Comparison of ENCODE assay signal across 23 cellular contexts in genomic region chr10:124001391-124002260, GRCh38.
DNase-seq lines count a peak whose midpoint lies in the region; ATAC-seq, FAIRE-seq and TF ChIP-seq lines count a peak whose summit lies in the region.
"Had no signal": no experiment of that assay in that cellular context is flagged by ENCODE, and none has a peak within 500 bp of the region (broad histone marks: within the 10 kb centered on the region; RNA-seq: fewer than 3 reads in every experiment).

No MANE protein-coding gene starts in this region.

- TF ChIP-seq CTCF in SK-N-SH (IDR thresholded peaks at IDR 0.05): no peak
- no peak for TF ChIP-seq CTCF in Panc1 (IDR thresholded peaks at IDR 0.05)
- no peak for TF ChIP-seq CTCF in kidney (IDR thresholded peaks at IDR 0.05; ENCODE audit: borderline replicate concordance, extremely low read depth, insufficient read depth)

- no peak for ATAC-seq in SK-N-SH treated with all-trans-retinoic acid at 6 μM for 48 hours
- 0 out of 2 replicates have a peak, but pooled peaks have one; percentile 29 for ATAC-seq in Panc1
- no peak for ATAC-seq in stimulated activated naive CD8-positive, alpha-beta T cell treated with anti-CD3 and anti-CD28 coated beads, Interleukin-15, amount 100 ng/mL, for 72 hours
- ATAC-seq in esophagus mucosa: no peak
- no peak for ATAC-seq in HG03025 (IDR thresholded peaks at IDR 0.05; ENCODE audit: low FRiP score, unreplicated experiment)
- ATAC-seq: T-helper 17 cell had no signal

- H3K27ac Mint-ChIP-seq in stimulated activated naive CD8-positive, alpha-beta T cell treated with anti-CD3 and anti-CD28 coated beads, Interleukin-15, amount 100 ng/mL, for 72 hours: peak overlapping the region in 1 of 2 donors; percentile 71
- H3K27ac Mint-ChIP-seq: immature natural killer cell, mesothelial cell of epicardium, T-helper 17 cell had no signal

- no peak for FAIRE-seq in kidney (lab: Jason Lieb, UNC)
- FAIRE-seq: frontal cortex had no signal

- H3K4me1 ChIP-seq in SK-N-SH (ENCODE audit: control insufficient read depth in 1 of 2, insufficient read depth in 2 of 2, low read depth in 1 of 2, low read length in 1 of 2) (no peaks in the 10 kb centered on the region), Panc1 (ENCODE audit: control insufficient read depth, insufficient read depth, low read length) (no peaks in the 10 kb centered on the region), kidney (ENCODE audit: control insufficient read depth in 1 of 2, insufficient read depth in 1 of 2, low read depth in 1 of 2, low read length in 2 of 2) (peaks cover 0 to 6% of the 10 kb centered on the region in 2 donors)
- H3K4me1 ChIP-seq: thyroid gland had no signal

- no peaks in the 10 kb centered on the region for H4K20me1 ChIP-seq in SK-N-SH (ENCODE audit: insufficient read depth)

- no peaks in the 10 kb centered on the region for H3F3A ChIP-seq in SK-N-SH (replicated peaks; ENCODE audit: insufficient read depth)

- POLR2A ChIA-PET in SK-N-SH (lab: Yijun Ruan, JAX) (no interaction called here), Panc1 (lab: Charles Lee) (no interaction called here)

- no peak overlapping the region for H3K4me3 Mint-ChIP-seq in stimulated activated naive CD8-positive, alpha-beta T cell treated with anti-CD3 and anti-CD28 coated beads, Interleukin-15, amount 100 ng/mL, for 72 hours
- H3K4me3 Mint-ChIP-seq: CD4-positive, CD25-positive, alpha-beta regulatory T cell; immature natural killer cell; mesothelial cell of epicardium; T-helper 17 cell had no signal

- H3K79me2 ChIP-seq in SK-N-SH (ENCODE audit: insufficient read depth): no peaks in the 10 kb centered on the region

- no peaks in the 10 kb centered on the region for H3K9me2 ChIP-seq in SK-N-SH

- in situ Hi-C loops in Panc1 (cut with HindIII; ENCODE audit: low pct_unique_long_range_greater_than_20kb, low sequenced_read_pairs): no loop called here

- H3K9me3 Mint-ChIP-seq in stimulated activated naive CD8-positive, alpha-beta T cell treated with anti-CD3 and anti-CD28 coated beads, Interleukin-15, amount 100 ng/mL, for 72 hours: no peaks in the 10 kb centered on the region
- H3K9me3 Mint-ChIP-seq: immature natural killer cell, mesothelial cell of epicardium had no signal

- no peak overlapping the region for H3K4me2 ChIP-seq in SK-N-SH

- DNase-seq in SK-N-SH (peak; percentile 8), Panc1 (ENCODE audit: low read depth, low spot score) (no peak), kidney (peak; percentile 17)
- DNase-seq in stimulated activated CD8-positive, alpha-beta memory T cell treated with anti-CD3 and anti-CD28 coated beads, Interleukin-4, amount 100 ng/mL, for 48 hours: peak; percentile 3
- DNase-seq in stimulated activated naive CD8-positive, alpha-beta T cell treated with anti-CD3 and anti-CD28 coated beads, Interleukin-15, amount 100 ng/mL, for 72 hours: no peak
- DNase-seq: activated CD4-positive, CD25-positive, alpha-beta regulatory T cell; activated gamma-delta T cell treated with Interleukin-2 at 50 U/mL for 16 hours; anterior cingulate cortex; CD4-positive, CD25-positive, alpha-beta regulatory T cell; DMS79 treated with DMSO at 0.1 percent for 48 hours; immature natural killer cell; Kasumi-1; NCI-H1417; occipital lobe; stimulated activated CD4-positive, alpha-beta T cell treated with anti-CD3 and anti-CD28 coated beads, Interleukin-4, amount 100 ng/mL, for 1 hour; T-helper 17 cell; thyroid gland had no signal

- 71% methylated on average over 23 of the region's 24 CpGs for WGBS in SK-N-SH (ENCODE audit: low lambda C conversion rate)

- intact Hi-C loops in Panc1 (cut with micrococcal nuclease; ENCODE audit: unreplicated experiment): no loop called here
- intact Hi-C loops in kidney (cut with DNase I): no loop called here

- CTCF ChIA-PET in SK-N-SH (lab: Yijun Ruan, JAX) (interaction anchor here (19.4 kb wide), 1 partner anchor 383 kb away, joined by 520 read pairs; no protein-coding TSS in a partner anchor), Panc1 (lab: Charles Lee) (no interaction called here)

- no peak overlapping the region for H2AFZ ChIP-seq in SK-N-SH (ENCODE audit: low read depth)

- H3K4me3 ChIP-seq in SK-N-SH (ENCODE audit: low read depth in 2 of 2, low read length in 1 of 2): no peak overlapping the region
- no peak overlapping the region for H3K4me3 ChIP-seq in Panc1 (ENCODE audit: low read depth in 2 of 2, low read length in 2 of 2)
- H3K4me3 ChIP-seq in kidney (ENCODE audit: low read length in 2 of 2): no peak overlapping the region
- H3K4me3 ChIP-seq: thyroid gland had no signal

- TF ChIP-seq EP300 in SK-N-SH (IDR thresholded peaks at IDR 0.05; ENCODE audit: borderline replicate concordance in 1 of 2, low read depth in 1 of 2, low read length in 1 of 2): no peak

- H3K9ac ChIP-seq in SK-N-SH: no peak overlapping the region
- no peak overlapping the region for H3K9ac ChIP-seq in kidney (ENCODE audit: low read length in 2 of 2)

- peaks cover 27% of the 10 kb centered on the region for H3K27me3 Mint-ChIP-seq in stimulated activated naive CD8-positive, alpha-beta T cell treated with anti-CD3 and anti-CD28 coated beads, Interleukin-15, amount 100 ng/mL, for 72 hours

- TF ChIP-seq RAD21 in SK-N-SH (IDR thresholded peaks at IDR 0.05; ENCODE audit: low read length): no peak

- H3K27me3 ChIP-seq in SK-N-SH (ENCODE audit: insufficient read depth) (no peaks in the 10 kb centered on the region), Panc1 (ENCODE audit: control insufficient read depth, insufficient read depth, low read length) (no peaks in the 10 kb centered on the region)
- H3K27me3 ChIP-seq: thyroid gland had no signal

- H3K36me3 ChIP-seq in SK-N-SH (replicated peaks in 1 of 2; ENCODE audit: control insufficient read depth in 1 of 2, insufficient read depth in 2 of 2, low read length in 1 of 2) (no peaks in the 10 kb centered on the region), Panc1 (ENCODE audit: control insufficient read depth, insufficient read depth, low read length) (no peaks in the 10 kb centered on the region), kidney (ENCODE audit: control insufficient read depth in 1 of 2, insufficient read depth in 2 of 2, low read length in 2 of 2) (no peaks in the 10 kb centered on the region)

- H3K4me1 Mint-ChIP-seq in stimulated activated naive CD8-positive, alpha-beta T cell treated with anti-CD3 and anti-CD28 coated beads, Interleukin-15, amount 100 ng/mL, for 72 hours: no peaks in the 10 kb centered on the region
- H3K4me1 Mint-ChIP-seq: CD4-positive, CD25-positive, alpha-beta regulatory T cell; immature natural killer cell had no signal

- no peaks in the 10 kb centered on the region for H3K9me3 ChIP-seq in SK-N-SH
- no peaks in the 10 kb centered on the region for H3K9me3 ChIP-seq in Panc1 (ENCODE audit: control insufficient read depth, insufficient read depth, low read depth, low read length)
- no peaks in the 10 kb centered on the region for H3K9me3 ChIP-seq in kidney (ENCODE audit: control insufficient read depth in 1 of 2, low read length in 2 of 2)
- H3K9me3 ChIP-seq: thyroid gland had no signal

- H3K27ac ChIP-seq in SK-N-SH (ENCODE audit: low read depth in 2 of 2, low read length in 1 of 2) (no peak overlapping the region), Panc1 (ENCODE audit: low read length) (no peak overlapping the region), kidney (ENCODE audit: low read depth in 2 of 2, low read length in 2 of 2) (no peak overlapping the region)
- H3K27ac ChIP-seq: 22Rv1, thyroid gland had no signal

- no TSS peak for BruUV-seq in Panc1 (replicated peaks; lab: Mats Ljungman, UMichigan)

TF ChIP-seq in SK-N-SH, 30 proteins besides CTCF, POLR2A, EP300 and RAD21 (continues in another document):
- TF ChIP-seq, protein P1, sequence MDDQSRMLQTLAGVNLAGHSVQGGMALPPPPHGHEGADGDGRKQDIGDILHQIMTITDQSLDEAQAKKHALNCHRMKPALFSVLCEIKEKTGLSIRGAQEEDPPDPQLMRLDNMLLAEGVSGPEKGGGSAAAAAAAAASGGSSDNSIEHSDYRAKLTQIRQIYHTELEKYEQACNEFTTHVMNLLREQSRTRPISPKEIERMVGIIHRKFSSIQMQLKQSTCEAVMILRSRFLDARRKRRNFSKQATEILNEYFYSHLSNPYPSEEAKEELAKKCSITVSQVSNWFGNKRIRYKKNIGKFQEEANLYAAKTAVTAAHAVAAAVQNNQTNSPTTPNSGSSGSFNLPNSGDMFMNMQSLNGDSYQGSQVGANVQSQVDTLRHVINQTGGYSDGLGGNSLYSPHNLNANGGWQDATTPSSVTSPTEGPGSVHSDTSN (IDR thresholded peaks at IDR 0.05): no peak
- TF ChIP-seq GABPA (IDR thresholded peaks at IDR 0.05; ENCODE audit: low read depth) (no peak), NFIC (IDR thresholded peaks at IDR 0.05; ENCODE audit: borderline replicate concordance) (no peak), TAF1 (IDR thresholded peaks at IDR 0.05; ENCODE audit: borderline replicate concordance, low read depth, low read length) (no peak), ELF1 (IDR thresholded peaks at IDR 0.05) (no peak), TCF12 (IDR thresholded peaks at IDR 0.05) (no peak), FOXM1 (IDR thresholded peaks at IDR 0.05; ENCODE audit: low read depth) (no peak), GATA2 (CRISPR knock-in tag; IDR thresholded peaks at IDR 0.05) (no peak), RCOR1 (IDR thresholded peaks at IDR 0.05; ENCODE audit: low read length) (no peak)

TF ChIP-seq in SK-N-SH treated with all-trans-retinoic acid at 6 μM for 48 hours, 23 proteins besides CTCF, POLR2A, EP300 and RAD21 (continues in another document):
- TF ChIP-seq ZNF8 (CRISPR knock-in tag; IDR thresholded peaks at IDR 0.05): no peak
- no peak for TF ChIP-seq ZNF70 (CRISPR knock-in tag; IDR thresholded peaks at IDR 0.05)
- no peak for TF ChIP-seq SNAI2 (CRISPR knock-in tag; IDR thresholded peaks at IDR 0.05)
- TF ChIP-seq TOX (CRISPR knock-in tag; IDR thresholded peaks at IDR 0.05; ENCODE audit: borderline replicate concordance): no peak
- no peak for TF ChIP-seq GLIS3 (CRISPR knock-in tag; IDR thresholded peaks at IDR 0.05)
- no peak for TF ChIP-seq ZC3H10 (CRISPR knock-in tag; IDR thresholded peaks at IDR 0.05)
- TF ChIP-seq RARB (CRISPR knock-in tag; IDR thresholded peaks at IDR 0.05): no peak
- TF ChIP-seq CREB5 (CRISPR knock-in tag; IDR thresholded peaks at IDR 0.05; ENCODE audit: low read depth): no peak
- TF ChIP-seq PPARA (CRISPR knock-in tag; IDR thresholded peaks at IDR 0.05; ENCODE audit: borderline replicate concordance): no peak
- no peak for TF ChIP-seq BACH2 (CRISPR knock-in tag; IDR thresholded peaks at IDR 0.05; ENCODE audit: borderline replicate concordance)

Comparison
In these comparisons a context has a peak if more than half of its experiments do, and no peak if none do; other contexts are left out.
1. DNase-seq: peak in SK-N-SH (single experiment), kidney (single experiment) and stimulated activated CD8-positive, alpha-beta memory T cell treated with anti-CD3 and anti-CD28 coated beads, Interleukin-4, amount 100 ng/mL, for 48 hours (single experiment); none in Panc1 (single experiment) and stimulated activated naive CD8-positive, alpha-beta T cell treated with anti-CD3 and anti-CD28 coated beads, Interleukin-15, amount 100 ng/mL, for 72 hours (0 of 2).